In genomic region chr1:47436979-47437517, GRCh38 we compare ENCODE assay signal across 8 cellular contexts. TPM values are rescaled to one million over a fixed set of nuclear protein-coding genes. Genes with fewer than 3 reads are reported as not detected.
DNase-seq lines count a peak whose midpoint lies in the region; ATAC-seq, FAIRE-seq and TF ChIP-seq lines count a peak whose summit lies in the region.

No MANE protein-coding gene starts in this region.

- H3K4me1 ChIP-seq in GM23338 (ENCODE audit: insufficient read depth) (peaks cover 31% of the 10 kb centered on the region), Karpas-422 (ENCODE audit: low read length) (peaks cover 22% of the 10 kb centered on the region), GM12878 (ENCODE audit: control insufficient read depth, insufficient read depth, low read length) (peaks cover 13% of the 10 kb centered on the region)

- peaks cover 98% of the 10 kb centered on the region for H3K27me3 ChIP-seq in GM23338 (ENCODE audit: insufficient read depth)
- no peaks in the 10 kb centered on the region for H3K27me3 ChIP-seq in Karpas-422 (ENCODE audit: low read length)
- H3K27me3 ChIP-seq in GM12878 (replicated peaks in 1 of 2; ENCODE audit: control insufficient read depth in 2 of 2, insufficient read depth in 2 of 2, low read length in 1 of 2): peaks cover 11 to 14% of the 10 kb centered on the region in 2 experiments

- H3F3A ChIP-seq in GM23338 (replicated peaks; ENCODE audit: low read depth): no peaks in the 10 kb centered on the region; the same call in 1 of the 2 replicates

- H3K4me3 ChIP-seq in GM23338: peak overlapping the region; percentile 63
- peak overlapping the region; percentile 92 for H3K4me3 ChIP-seq in Karpas-422 (ENCODE audit: low read length)
- peak overlapping the region; percentile 88 for H3K4me3 ChIP-seq in GM12878

- intact Hi-C loops in activated CD4-positive, alpha-beta T cell treated with anti-CD3 and anti-CD28 coated beads, Interleukin-2, amount 10 ng/mL, durations not matched to agents 24 days and 14 days (cut with micrococcal nuclease): loop anchor here (2.0 to 10.0 kb wide), 5 partner anchors 70 to 952 kb away; partner anchors contain the start of genes CMPK1 and DMBX1
- intact Hi-C loops in GM12878 (cut with micrococcal nuclease; ENCODE audit: unreplicated experiment): loop anchor here (1.0 to 10.0 kb wide), 5 partner anchors 48 to 290 kb away; partner anchors contain the start of gene CMPK1

- H3K4me2 ChIP-seq in GM23338 (peak overlapping the region; percentile 85), Karpas-422 (ENCODE audit: low read depth, low read length, poor library complexity, severe bottlenecking) (peak overlapping the region; percentile 92), GM12878 (ENCODE audit: control insufficient read depth, insufficient read depth) (peak overlapping the region; percentile 98)

- peaks cover 32% of the 10 kb centered on the region for H3K4me1 Mint-ChIP-seq in activated CD4-positive, alpha-beta T cell treated with anti-CD3 and anti-CD28 coated beads, Interleukin-2, amount 10 ng/mL, durations not matched to agents 24 days and 14 days
- H3K4me1 Mint-ChIP-seq in GM23338: peaks cover 31% of the 10 kb centered on the region

- TF ChIP-seq CTCF in GM23338 (conservative IDR thresholded peaks at IDR 0.05; ENCODE audit: low read depth in 2 of 2) (no peak), GM12878 (IDR thresholded peaks at IDR 0.05 in 2 of 3, conservative IDR thresholded peaks at IDR 0.05 in 1 of 3; ENCODE audit: control insufficient read depth in 2 of 3, extremely low read depth in 1 of 3, insufficient read depth in 1 of 3, low read depth in 3 of 3, low read length in 3 of 3) (no peak)

- SMC1A ChIA-PET in GM12878 (lab: Charles Lee; ENCODE audit: uncharacterized antibody, unreplicated experiment): interaction anchor here (0.6 to 1.6 kb wide), 7 partner anchors 12 to 290 kb away, joined by 3 to 4 read pairs (median 3); no protein-coding TSS in a partner anchor

- peaks cover 28% of the 10 kb centered on the region for H3K36me3 Mint-ChIP-seq in activated CD4-positive, alpha-beta T cell treated with anti-CD3 and anti-CD28 coated beads, Interleukin-2, amount 10 ng/mL, durations not matched to agents 24 days and 14 days (ENCODE audit: low read depth)
- no peaks in the 10 kb centered on the region for H3K36me3 Mint-ChIP-seq in GM23338 (ENCODE audit: low read depth)

- H3K4me3 Mint-ChIP-seq in activated CD4-positive, alpha-beta T cell treated with anti-CD3 and anti-CD28 coated beads, Interleukin-2, amount 10 ng/mL, durations not matched to agents 24 days and 14 days: peak overlapping the region; percentile 97
- H3K4me3 Mint-ChIP-seq in GM23338: peak overlapping the region; percentile 72

- no peaks in the 10 kb centered on the region for H3K9me3 Mint-ChIP-seq in activated CD4-positive, alpha-beta T cell treated with anti-CD3 and anti-CD28 coated beads, Interleukin-2, amount 10 ng/mL, durations not matched to agents 24 days and 14 days
- peaks cover 4% of the 10 kb centered on the region; the same call in 1 of the 3 replicates for H3K9me3 Mint-ChIP-seq in GM23338

- H3K9me2 ChIP-seq in GM23338 (ENCODE audit: insufficient read depth): no peaks in the 10 kb centered on the region
- H3K9me2 ChIP-seq in Karpas-422 (replicated peaks; ENCODE audit: insufficient read depth, low read length): no peaks in the 10 kb centered on the region

- CTCF ChIA-PET in GM12878 (lab: Yijun Ruan, JAX): interaction anchor here (0.6 to 3.8 kb wide), 39 partner anchors 9 to 316 kb away, joined by 3 to 22 read pairs (median 4); partner anchors contain the start of gene PDZK1IP1

- no peak for TF ChIP-seq POLR2A in GM12878 (IDR thresholded peaks at IDR 0.05; ENCODE audit: low read depth, low read length)

- no peaks in the 10 kb centered on the region for H3K9me3 ChIP-seq in Karpas-422 (ENCODE audit: low read length)
- H3K9me3 ChIP-seq in GM12878 (replicated peaks; ENCODE audit: control insufficient read depth, insufficient read depth, low read length): no peaks in the 10 kb centered on the region

- in situ Hi-C loops in GM12878 (cut with MboI): no loop called here

- H2AFZ ChIP-seq in GM23338: peak overlapping the region; percentile 92
- H2AFZ ChIP-seq in Karpas-422 (ENCODE audit: low read length): peak overlapping the region; percentile 64; the same call in 1 of the 2 replicates
- H2AFZ ChIP-seq in GM12878 (ENCODE audit: control insufficient read depth, low read depth, low read length): peak overlapping the region; percentile 96

- no peak for DNase-seq in activated CD4-positive, alpha-beta T cell treated with anti-CD3 and anti-CD28 coated beads, Interleukin-2, amount 10 ng/mL, durations not matched to agents 24 days and 14 days
- DNase-seq in activated CD4-positive, alpha-beta T cell treated with anti-CD3 and anti-CD28 coated beads, Interleukin-2, amount 50 U/mL, for 4 hours: no peak
- peak; percentile 37 for DNase-seq in GM23338 (ENCODE audit: low spot score)
- DNase-seq in Karpas-422: peak; percentile 71
- DNase-seq in GM12878 (ENCODE audit: low read depth, low spot score): no peak
- peak; percentile 72 for DNase-seq in kidney glomerular epithelial cell (lab: John Stamatoyannopoulos, UW)
- no peak for DNase-seq in substantia nigra (lab: John Stamatoyannopoulos, UW)
- DNase-seq in CD1c-positive myeloid dendritic cell (ENCODE audit: extremely low spot score): no peak

- H4K20me1 ChIP-seq in GM23338 (replicated peaks; ENCODE audit: insufficient read depth) (peaks cover 22% of the 10 kb centered on the region; the same call in 1 of the 2 replicates), Karpas-422 (ENCODE audit: insufficient read depth, low read depth, low read length) (peaks cover 15% of the 10 kb centered on the region), GM12878 (ENCODE audit: control insufficient read depth, insufficient read depth) (no peaks in the 10 kb centered on the region)

- TF ChIP-seq RAD21 in GM12878 (IDR thresholded peaks at IDR 0.05; ENCODE audit: insufficient read depth, low read depth, low read length): no peak

- peak overlapping the region; percentile 89 for H3K9ac ChIP-seq in Karpas-422 (ENCODE audit: low read length)
- H3K9ac ChIP-seq in GM12878 (ENCODE audit: control insufficient read depth, insufficient read depth, low read length): peak overlapping the region; percentile 77

- no peak overlapping the region for H3K27ac ChIP-seq in GM23338 (ENCODE audit: low read depth)
- peak overlapping the region; percentile 72 for H3K27ac ChIP-seq in Karpas-422 (ENCODE audit: low read length)
- peak overlapping the region; percentile 58 for H3K27ac ChIP-seq in GM12878 (ENCODE audit: control insufficient read depth, insufficient read depth)
- H3K27ac ChIP-seq in substantia nigra (ENCODE audit: low read depth, low read length, poor library complexity, severe bottlenecking): peak overlapping the region; percentile 9

- H3K36me3 ChIP-seq in GM23338 (ENCODE audit: insufficient read depth) (no peaks in the 10 kb centered on the region), Karpas-422 (ENCODE audit: insufficient read depth, low read length) (no peaks in the 10 kb centered on the region), GM12878 (ENCODE audit: control insufficient read depth in 2 of 2, insufficient read depth in 2 of 2, low read length in 1 of 2) (no peaks in the 10 kb centered on the region)

- no TSS peak for BruUV-seq in GM12878 (replicated peaks; lab: Mats Ljungman, UMichigan)

- H3K27ac Mint-ChIP-seq in activated CD4-positive, alpha-beta T cell treated with anti-CD3 and anti-CD28 coated beads, Interleukin-2, amount 10 ng/mL, durations not matched to agents 24 days and 14 days: peak overlapping the region; percentile 85
- no peak overlapping the region for H3K27ac Mint-ChIP-seq in GM23338

- H3K79me2 ChIP-seq in GM23338 (replicated peaks; ENCODE audit: insufficient read depth): no peaks in the 10 kb centered on the region
- H3K79me2 ChIP-seq in Karpas-422 (ENCODE audit: low read length): peaks cover 45% of the 10 kb centered on the region
- peaks cover 2% of the 10 kb centered on the region; the same call in 1 of the 2 replicates for H3K79me2 ChIP-seq in GM12878 (ENCODE audit: control insufficient read depth, insufficient read depth, low read length)

- RAD21 ChIA-PET in GM12878 (lab: Charles Lee; ENCODE audit: unreplicated experiment): interaction anchor here (0.8 to 2.1 kb wide), 17 partner anchors 8 to 291 kb away, joined by 3 to 11 read pairs (median 4); partner anchors contain the start of genes CMPK1 and STIL

- TF ChIP-seq EP300 in GM12878 (IDR thresholded peaks at IDR 0.05; ENCODE audit: borderline replicate concordance in 1 of 2, control insufficient read depth in 1 of 2, low read depth in 2 of 2, low read length in 2 of 2): no peak

- 3% methylated on average over 23 of the region's 55 CpGs for WGBS in GM12878 (ENCODE audit: insufficient coverage, insufficient replicate concordance, low lambda C conversion rate, missing lambda C conversion rate)

- peaks cover 36% of the 10 kb centered on the region for H3K27me3 Mint-ChIP-seq in activated CD4-positive, alpha-beta T cell treated with anti-CD3 and anti-CD28 coated beads, Interleukin-2, amount 10 ng/mL, durations not matched to agents 24 days and 14 days
- peaks cover 55% of the 10 kb centered on the region for H3K27me3 Mint-ChIP-seq in GM23338 (ENCODE audit: insufficient read depth, low read depth, poor library complexity)

- peak; percentile 6 for ATAC-seq in GM23338
- peak; percentile 31 for ATAC-seq in GM12878

- POLR2A ChIA-PET in GM12878 (lab: Charles Lee): interaction anchor here (0.9 to 1.0 kb wide), 3 partner anchors 84 to 104 kb away, joined by 3 to 4 read pairs (median 3); no protein-coding TSS in a partner anchor

- no peak for FAIRE-seq in GM12878 (lab: Jason Lieb, UNC)

RNA-seq across cellular contexts. Expression of gene FOXD2, which starts 0.8 kb away (rescaled TPM):
- total RNA-seq in activated CD4-positive, alpha-beta T cell treated with anti-CD3 and anti-CD28 coated beads, Interleukin-2, amount 10 ng/mL, durations not matched to agents 24 days and 14 days: 0.07 and 0.09 TPM in 2 replicates
- total RNA-seq in GM23338 (2014; rRNA removed; shearing (Covaris generic)): 0.28 TPM in 1 of 2 replicates, not detected in the other
- polyA plus RNA-seq in GM23338 (2016; fragmentation: Nextera tagmentation; extraction: Ambion mirVana): not detected in 2 replicates
- total RNA-seq in Karpas-422 (2014; rRNA removed; shearing (Covaris generic); ENCODE audit: low replicate concordance): 0.07 and 0.51 TPM in 2 replicates
- total RNA-seq in GM12878 (2013; cell fraction: nucleolus; rRNA removed): 0.10 TPM in 1 of 2 replicates, not detected in the other
- total RNA-seq in GM12878 (2014; rRNA removed): under 0.01 and 0.05 TPM in 2 replicates
- total RNA-seq in GM12878 (2014; rRNA removed; fragmentation: Illumina TruSeq; extraction: Trizol): 0.04 TPM in 1 of 2 replicates, not detected in the other
- total RNA-seq in GM12878 (2021): 0.05 TPM in 1 of 2 replicates, not detected in the other
- polyA plus RNA-seq in GM12878 (2011; ENCODE audit: low read depth): 0.12 TPM
- polyA plus RNA-seq in GM12878 (2011; rRNA removed): 0.01 and 0.04 TPM in 2 replicates
- 0.01 and 0.03 TPM in 2 replicates for polyA plus RNA-seq in GM12878 (2011; cell fraction: cytosol; rRNA removed)
- 0.15 and 0.16 TPM in 2 replicates for polyA plus RNA-seq in GM12878 (2011; cell fraction: nucleus; rRNA removed)
- polyA plus RNA-seq in GM12878 (2012): 0.26 and 0.29 TPM in 2 replicates
- polyA plus RNA-seq in GM12878 (2014; fragmentation: Illumina TruSeq; extraction: Trizol): 0.01 TPM in 1 of 2 replicates, not detected in the other
- under 1 TPM in 1 of 2 experiments, not detected in 1; 0.04 TPM for polyA plus RNA-seq in GM12878 (2014; fragmentation: Nextera tagmentation; extraction: Ambion mirVana)
- polyA plus RNA-seq in GM12878 (2014; rRNA removed): 0.01 and 0.04 TPM in 2 replicates
- under 1 TPM; 0.23 to 0.27 TPM for polyA plus RNA-seq in GM12878 (2016; fragmentation: Nextera tagmentation; extraction: Ambion mirVana)
- 0.05 TPM in 1 of 2 replicates, not detected in the other for polyA minus RNA-seq in GM12878 (2011; rRNA and poly(A)+ RNA removed)
- not detected in 2 replicates for polyA minus RNA-seq in GM12878 (2011; cell fraction: cytosol; rRNA and poly(A)+ RNA removed)
- polyA minus RNA-seq in GM12878 (2011; cell fraction: nucleus; rRNA and poly(A)+ RNA removed): 0.24 and 0.29 TPM in 2 replicates

RNA-seq across cellular contexts. Expression of gene FOXE3, which starts 21.0 kb away (rescaled TPM):
- not detected in 2 replicates for total RNA-seq in activated CD4-positive, alpha-beta T cell treated with anti-CD3 and anti-CD28 coated beads, Interleukin-2, amount 10 ng/mL, durations not matched to agents 24 days and 14 days
- not detected in 2 replicates for total RNA-seq in GM23338 (2014; rRNA removed; shearing (Covaris generic))
- polyA plus RNA-seq in GM23338 (2016; fragmentation: Nextera tagmentation; extraction: Ambion mirVana) (0.17 TPM in 1 of 2 replicates, not detected in the other), GM12878 (2011; rRNA removed) (not detected in 2 replicates), GM12878 (2014; fragmentation: Illumina TruSeq; extraction: Trizol) (not detected in 2 replicates), GM12878 (2014; fragmentation: Nextera tagmentation; extraction: Ambion mirVana) (not detected), GM12878 (2014; rRNA removed) (0.13 TPM in 1 of 2 replicates, not detected in the other), GM12878 (2016; fragmentation: Nextera tagmentation; extraction: Ambion mirVana) (not detected)
- total RNA-seq in Karpas-422 (2014; rRNA removed; shearing (Covaris generic); ENCODE audit: low replicate concordance): not detected in 2 replicates
- total RNA-seq in GM12878 (2013; cell fraction: nucleolus; rRNA removed): not detected in 2 replicates
- total RNA-seq in GM12878 (2014; rRNA removed) (not detected in 2 replicates), GM12878 (2014; rRNA removed; fragmentation: Illumina TruSeq; extraction: Trizol) (not detected in 2 replicates), GM12878 (2021) (not detected in 2 replicates)
- polyA plus RNA-seq in GM12878 (2011; ENCODE audit: low read depth): not detected
- polyA plus RNA-seq in GM12878 (2011; cell fraction: cytosol; rRNA removed): not detected in 2 replicates
- not detected in 2 replicates for polyA plus RNA-seq in GM12878 (2011; cell fraction: nucleus; rRNA removed)
- polyA plus RNA-seq in GM12878 (2012): not detected in 2 replicates
- polyA minus RNA-seq in GM12878 (2011; rRNA and poly(A)+ RNA removed): not detected in 2 replicates
- polyA minus RNA-seq in GM12878 (2011; cell fraction: cytosol; rRNA and poly(A)+ RNA removed): not detected in 2 replicates
- polyA minus RNA-seq in GM12878 (2011; cell fraction: nucleus; rRNA and poly(A)+ RNA removed): not detected in 2 replicates

Comparison
In these comparisons a context has a peak if more than half of its experiments do, and no peak if none do; other contexts are left out.
1. DNase-seq: peak in GM23338 (single experiment), Karpas-422 (single experiment) and kidney glomerular epithelial cell (single experiment); none in activated CD4-positive, alpha-beta T cell treated with anti-CD3 and anti-CD28 coated beads, Interleukin-2, amount 10 ng/mL, durations not matched to agents 24 days and 14 days (single experiment), activated CD4-positive, alpha-beta T cell treated with anti-CD3 and anti-CD28 coated beads, Interleukin-2, amount 50 U/mL, for 4 hours (0 of 2), GM12878 (single experiment), substantia nigra (0 of 49) and CD1c-positive myeloid dendritic cell (single experiment).
2. Peak in every context shown above with its lines, with median percentiles within 50 percentile points of each other: H2AFZ ChIP-seq, H3K4me2 ChIP-seq and H3K4me3 ChIP-seq.